In genomic region chr21:36854391-36854790, GRCh38 we compare ENCODE assay signal across 9 cellular contexts.
DNase-seq lines count a peak whose midpoint lies in the region; ATAC-seq, FAIRE-seq and TF ChIP-seq lines count a peak whose summit lies in the region.
"Had no signal": no experiment of that assay in that cellular context is flagged by ENCODE, and none has a peak within 500 bp of the region (broad histone marks: within the 10 kb centered on the region; RNA-seq: fewer than 3 reads in every experiment).

No MANE protein-coding gene starts in this region.

- H3K4me1 ChIP-seq in liver (ENCODE audit: control insufficient read depth in 4 of 4, insufficient read depth in 4 of 4, low read length in 3 of 4) = peaks cover 7 to 21% (median 11%) of the 10 kb centered on the region in 4 donors

- H3K27me3 ChIP-seq in bronchial epithelial cell (ENCODE audit: control insufficient read depth, insufficient read depth, low read length) (no peaks in the 10 kb centered on the region), liver (ENCODE audit: control insufficient read depth in 4 of 4, insufficient read depth in 4 of 4, low read length in 3 of 4) (no peaks in the 10 kb centered on the region)

- H3K4me3 ChIP-seq in AG09309 (ENCODE audit: control insufficient read depth, low read depth, low read length) (no peak overlapping the region), bronchial epithelial cell (ENCODE audit: low read depth, low read length) (no peak overlapping the region), liver (ENCODE audit: low read depth in 1 of 3, low read length in 3 of 3) (no peak overlapping the region)
- H3K4me3 ChIP-seq: lung had no signal

- DNase-seq in AG09309 (ENCODE audit: low read depth) (no peak), NCI-H526 (lab: John Stamatoyannopoulos, UW) (peak; percentile 16 to 78), bronchial epithelial cell (ENCODE audit: low read depth) (peak; percentile 28), sciatic nerve (ENCODE audit: low spot score) (no peak)

- peak; percentile 57 to 73 for TF ChIP-seq RAD21 in liver (IDR thresholded peaks at IDR 0.05)

- intact Hi-C loops in sciatic nerve (cut with DNase I) = no loop called here

- H3K9ac ChIP-seq in liver (ENCODE audit: low read depth in 1 of 2, low read length in 2 of 2) = no peak overlapping the region

- no peak overlapping the region for H3K27ac ChIP-seq in liver (ENCODE audit: low read depth in 1 of 2, low read length in 2 of 2)

- no peaks in the 10 kb centered on the region for H3K9me3 ChIP-seq in liver (ENCODE audit: control insufficient read depth in 4 of 4, low read length in 3 of 4)

- FAIRE-seq in G401.6 (lab: Jason Lieb, UNC) = peak; percentile 6
- FAIRE-seq in bronchial epithelial cell (lab: Jason Lieb, UNC) = no peak

- peak; percentile 59 for TF ChIP-seq CTCF in AG09309 (IDR thresholded peaks at IDR 0.05; ENCODE audit: control insufficient read depth, insufficient read depth, low read depth, low read length, missing control alignments)
- peak; percentile 65 for TF ChIP-seq CTCF in bronchial epithelial cell (IDR thresholded peaks at IDR 0.05; ENCODE audit: insufficient read depth, low read length, severe bottlenecking)
- peak; percentile 27 for TF ChIP-seq CTCF in liver (IDR thresholded peaks at IDR 0.05; ENCODE audit: low read depth, low read length, missing input control)

- no peaks in the 10 kb centered on the region for H3K36me3 ChIP-seq in bronchial epithelial cell (ENCODE audit: control insufficient read depth, insufficient read depth, low read length)
- H3K36me3 ChIP-seq in liver (ENCODE audit: control insufficient read depth in 4 of 4, insufficient read depth in 3 of 4, low read depth in 1 of 4, low read length in 3 of 4) = no peaks in the 10 kb centered on the region

- 56% methylated on average over 5 of the region's 5 CpGs for WGBS in liver

- ATAC-seq in HG03520 (IDR thresholded peaks at IDR 0.05; ENCODE audit: unreplicated experiment) (no peak), GM18907 (IDR thresholded peaks at IDR 0.05; ENCODE audit: unreplicated experiment) (no peak), sciatic nerve (no peak)

TF ChIP-seq in liver, 16 proteins besides CTCF, POLR2A, EP300 and RAD21:
- TF ChIP-seq FOXA2 (IDR thresholded peaks at IDR 0.05) = no peak

Comparison
In these comparisons a context has a peak if more than half of its experiments do, and no peak if none do; other contexts are left out.
1. DNase-seq: peak in NCI-H526 (2 of 2) and bronchial epithelial cell (single experiment); none in AG09309 (single experiment) and sciatic nerve (single experiment).
2. Peak in every context shown above with its lines, with median percentiles within 50 percentile points of each other: CTCF ChIP-seq.